Comparison of ENCODE assay signal across 21 cellular contexts in genomic region chr3:32349184-32349583, GRCh38. TPM values are rescaled to one million over a fixed set of nuclear protein-coding genes. Genes with fewer than 3 reads are reported as not detected.
A peak's percentile ranks its signal among the peaks of the same experiment; 100 is the strongest.
DNase-seq lines count a peak whose midpoint lies in the region; ATAC-seq, FAIRE-seq and TF ChIP-seq lines count a peak whose summit lies in the region.
"Had no signal": no experiment of that assay in that cellular context is flagged by ENCODE, and none has a peak within 500 bp of the region (broad histone marks: within the 10 kb centered on the region; RNA-seq: fewer than 3 reads in every experiment).

No MANE protein-coding gene starts in this region.

- intact Hi-C loops in right lobe of liver (cut with DNase I): no loop called here

- no peak overlapping the region for H4K91ac ChIP-seq in H9 (ENCODE audit: insufficient read length, low read depth, low read length)
- H4K91ac ChIP-seq in H1 (replicated peaks; ENCODE audit: insufficient read length, low read length): no peak overlapping the region

- ATAC-seq in activated T-cell treated with anti-CD3 and anti-CD28 coated beads, Interleukin-2, amount 50 U/mL, for 72 hours (replicated peaks in 1 of 2): no peak
- ATAC-seq in right lobe of liver: peak; percentile 78 to 87 (median 84)
- ATAC-seq: PC-3 had no signal

- H3K9ac ChIP-seq in H9 (ENCODE audit: extremely low read depth, insufficient read length, low read length) (no peak overlapping the region), H1 (replicated peaks in 1 of 4; ENCODE audit: extremely low read depth in 1 of 4, low read depth in 3 of 4, low read length in 3 of 4) (no peak overlapping the region)
- H3K9ac ChIP-seq: GM23248, KMS-11 had no signal

- no peaks in the 10 kb centered on the region for H4K20me1 ChIP-seq in H9 (ENCODE audit: control insufficient read depth, insufficient read depth, insufficient read length)
- no peaks in the 10 kb centered on the region for H4K20me1 ChIP-seq in H1 (replicated peaks in 1 of 2; ENCODE audit: control insufficient read depth in 1 of 2, insufficient read depth in 2 of 2, low read length in 2 of 2)

- no peak overlapping the region for H3K23ac ChIP-seq in H9 (ENCODE audit: insufficient read length, low read depth, low read length)
- no peak overlapping the region for H3K23ac ChIP-seq in H1 (ENCODE audit: insufficient read length)

- no peaks in the 10 kb centered on the region for H3K23me2 ChIP-seq in H9 (ENCODE audit: insufficient read length, low read depth, low read length, poor library complexity, severe bottlenecking)
- no peaks in the 10 kb centered on the region for H3K23me2 ChIP-seq in H1 (ENCODE audit: low read depth, low read length)

- TF ChIP-seq POLR2A in H1 (IDR thresholded peaks at IDR 0.05; ENCODE audit: control extremely low read depth in 1 of 2, low read depth in 2 of 2, low read length in 2 of 2) (no peak), right lobe of liver (IDR thresholded peaks at IDR 0.05) (no peak), suprapubic skin (IDR thresholded peaks at IDR 0.05) (no peak)

- H3K36me3 ChIP-seq in H1 (ENCODE audit: control insufficient read depth in 2 of 4, insufficient read depth in 4 of 4, low read length in 3 of 4): no peaks in the 10 kb centered on the region
- no peaks in the 10 kb centered on the region for H3K36me3 ChIP-seq in right lobe of liver
- H3K36me3 ChIP-seq in suprapubic skin: no peaks in the 10 kb centered on the region

- H3K79me2 ChIP-seq in H9 (ENCODE audit: insufficient read depth, low read length): no peaks in the 10 kb centered on the region
- H3K79me2 ChIP-seq in H1 (ENCODE audit: control insufficient read depth in 1 of 2, insufficient read depth in 2 of 2, low read length in 2 of 2): no peaks in the 10 kb centered on the region

- no peak overlapping the region for H4K5ac ChIP-seq in H9 (ENCODE audit: insufficient read length, low read depth, low read length)
- no peak overlapping the region for H4K5ac ChIP-seq in H1 (ENCODE audit: insufficient read length, low read depth, low read length)

- H3K79me1 ChIP-seq in H9 (ENCODE audit: insufficient read depth, low read depth, low read length, poor library complexity, severe bottlenecking) (no peaks in the 10 kb centered on the region), H1 (ENCODE audit: low read depth, low read length) (no peaks in the 10 kb centered on the region)

- peak overlapping the region in 1 of 4 experiments; percentile 28; a peak in 1 of 8 replicates for H3K4me3 ChIP-seq in H1 (ENCODE audit: extremely low read depth in 1 of 4, insufficient read depth in 2 of 4, low read depth in 3 of 4, low read length in 4 of 4)
- H3K4me3 ChIP-seq in right lobe of liver: no peak overlapping the region
- H3K4me3 ChIP-seq in suprapubic skin: no peak overlapping the region
- H3K4me3 ChIP-seq: GM23248 had no signal

- POLR2A ChIA-PET in H1 (lab: Charles Lee; ENCODE audit: partially characterized antibody): no interaction called here

- no peak overlapping the region for H2BK15ac ChIP-seq in H9 (ENCODE audit: low read depth, low read length)
- no peak overlapping the region for H2BK15ac ChIP-seq in H1 (ENCODE audit: low read length)

- H2BK120ac ChIP-seq in H9 (ENCODE audit: low read depth, low read length, poor library complexity, severe bottlenecking): no peak overlapping the region
- no peak overlapping the region for H2BK120ac ChIP-seq in H1 (replicated peaks; ENCODE audit: low read depth, low read length)

- H3K4me2 ChIP-seq in H9 (ENCODE audit: insufficient read depth, insufficient read length, low read length) (no peak overlapping the region), H1 (ENCODE audit: insufficient read depth in 1 of 2, low read depth in 2 of 2, low read length in 2 of 2) (peak overlapping the region in 1 of 2 experiments; percentile 29; a peak in 2 of 4 replicates)
- H3K4me2 ChIP-seq: KMS-11 had no signal

- H3K4me1 Mint-ChIP-seq in activated T-cell treated with anti-CD3 and anti-CD28 coated beads, Interleukin-2, amount 50 U/mL, for 72 hours (ENCODE audit: low read depth): peaks cover 12% of the 10 kb centered on the region
- H3K4me1 Mint-ChIP-seq in H9: peaks cover 33 to 37% of the 10 kb centered on the region in 2 experiments

- no peak overlapping the region for H3K4me3 Mint-ChIP-seq in activated T-cell treated with anti-CD3 and anti-CD28 coated beads, Interleukin-2, amount 50 U/mL, for 72 hours
- H3K4me3 Mint-ChIP-seq in H9: no peak overlapping the region
- H3K4me3 Mint-ChIP-seq: CD4-positive, alpha-beta T cell had no signal

- no peak overlapping the region for H3K56ac ChIP-seq in H9 (ENCODE audit: insufficient read length, low read depth, low read length)
- H3K56ac ChIP-seq in H1 (replicated peaks; ENCODE audit: insufficient read length, low read depth, low read length): no peak overlapping the region

- no CpG with 5 or more reads among the region's 2 CpGs for WGBS in H9 (ENCODE audit: extremely low coverage, insufficient read length, low lambda C conversion rate)
- WGBS in H1 (ENCODE audit: extremely low coverage in 1 of 2, insufficient coverage in 1 of 2, insufficient read length in 1 of 2, insufficient replicate concordance in 2 of 2, low coverage in 1 of 2, low lambda C conversion rate in 2 of 2, missing lambda C conversion rate in 1 of 2), 2 experiments: 73% methylated on average over 2 of the region's 2 CpGs; no CpG with 5 or more reads in 1 of the 2 experiments
- 31% methylated on average over 2 of the region's 2 CpGs for WGBS in right lobe of liver (ENCODE audit: insufficient coverage, low coverage, low lambda C conversion rate, missing lambda C conversion rate)
- WGBS in suprapubic skin: 72% methylated on average over 2 of the region's 2 CpGs

- no peak for TF ChIP-seq CTCF in H9 (conservative IDR thresholded peaks at IDR 0.05)
- TF ChIP-seq CTCF in H1 (IDR thresholded peaks at IDR 0.05; ENCODE audit: control extremely low read depth in 1 of 3, insufficient read depth in 1 of 3, low read depth in 1 of 3, low read length in 3 of 3): no peak
- TF ChIP-seq CTCF in right lobe of liver (IDR thresholded peaks at IDR 0.05): no peak
- no peak for TF ChIP-seq CTCF in suprapubic skin (IDR thresholded peaks at IDR 0.05)

- H4K8ac ChIP-seq in H9 (replicated peaks; ENCODE audit: insufficient read length, low read depth, low read length) (no peak overlapping the region), H1 (ENCODE audit: extremely low read depth, insufficient read depth, low read length) (no peak overlapping the region)

- no peaks in the 10 kb centered on the region for H3K9me3 ChIP-seq in H9 (ENCODE audit: control insufficient read depth, low read depth, low read length)
- H3K9me3 ChIP-seq in H1 (ENCODE audit: insufficient read depth in 2 of 2, low read depth in 1 of 2, low read length in 1 of 2): no peaks in the 10 kb centered on the region
- no peaks in the 10 kb centered on the region for H3K9me3 ChIP-seq in right lobe of liver
- H3K9me3 ChIP-seq in suprapubic skin: no peaks in the 10 kb centered on the region

- H2BK20ac ChIP-seq in H9 (ENCODE audit: low read depth, low read length, poor library complexity, severe bottlenecking) (no peak overlapping the region), H1 (ENCODE audit: low read length) (0 out of 2 replicates have a peak overlapping the region, but pooled peaks have one; percentile 55)

- no peak overlapping the region for H3K14ac ChIP-seq in H9 (ENCODE audit: insufficient read depth, low read length)
- no peak overlapping the region for H3K14ac ChIP-seq in H1 (ENCODE audit: insufficient read length)

- H2AFZ ChIP-seq in H9 (ENCODE audit: low read length) (no peak overlapping the region), H1 (ENCODE audit: low read length) (no peak overlapping the region)
- H2AFZ ChIP-seq: GM23248 had no signal

- FAIRE-seq in H1 (lab: Jason Lieb, UNC): peak; percentile 62
- FAIRE-seq: A204.1 had no signal

- no peak for DNase-seq in activated T-cell treated with anti-CD3 and anti-CD28 coated beads, Interleukin-2, amount 50 U/mL, for 72 hours
- DNase-seq in activated T-cell treated with anti-CD3 and anti-CD28 coated beads for 4 hours (no peak), H9 (no peak), H1 (ENCODE audit: low read depth in 1 of 2, low spot score in 2 of 2) (no peak), right lobe of liver (no peak), pons (ENCODE audit: low spot score) (no peak), suprapubic skin (ENCODE audit: low spot score in 2 of 2) (no peak)
- DNase-seq: CD4-positive, alpha-beta T cell; GF-D8; GM23248; MV-4-11; NCI-H1694 treated with DMSO at 0.1 percent for 48 hours; NCI-H2107; NCI-H2227 treated with DMSO at 0.1 percent for 48 hours; NCI-H510A treated with DMSO at 0.1 percent for 48 hours; NCI-H774; PC-3; RPMI8226; SHP77 treated with DMSO at 0.1 percent for 48 hours had no signal

- H2BK5ac ChIP-seq in H9 (ENCODE audit: insufficient read length, low read length) (no peak overlapping the region), H1 (ENCODE audit: low read depth, low read length) (0 out of 2 replicates have a peak overlapping the region, but pooled peaks have one; percentile 24)

- H3K4ac ChIP-seq in H9 (ENCODE audit: low read depth, low read length) (no peak overlapping the region), H1 (replicated peaks; ENCODE audit: insufficient read length, low read depth, low read length) (no peak overlapping the region)

- H2AK5ac ChIP-seq in H9 (ENCODE audit: insufficient read length, low read length) (no peak overlapping the region), H1 (ENCODE audit: low read depth, low read length) (no peak overlapping the region)

- H3K27me3 Mint-ChIP-seq in activated T-cell treated with anti-CD3 and anti-CD28 coated beads, Interleukin-2, amount 50 U/mL, for 72 hours (ENCODE audit: low read depth): no peaks in the 10 kb centered on the region
- H3K27me3 Mint-ChIP-seq in H9 (ENCODE audit: low read depth): no peaks in the 10 kb centered on the region
- H3K27me3 Mint-ChIP-seq: CD4-positive, alpha-beta T cell had no signal

- H3K27ac Mint-ChIP-seq in activated T-cell treated with anti-CD3 and anti-CD28 coated beads, Interleukin-2, amount 50 U/mL, for 72 hours: peak overlapping the region; percentile 18
- H3K27ac Mint-ChIP-seq in H9: peak overlapping the region; percentile 5 to 20 (median 8); a peak in 5 of 7 replicates
- H3K27ac Mint-ChIP-seq: CD4-positive, alpha-beta T cell had no signal

- H3K4me1 ChIP-seq in H9 (ENCODE audit: insufficient read depth, low read length) (peaks cover 8% of the 10 kb centered on the region), H1 (replicated peaks in 1 of 4; ENCODE audit: control insufficient read depth in 3 of 4, insufficient read depth in 4 of 4, low read length in 3 of 4) (peaks cover 3 to 13% (median 12%) of the 10 kb centered on the region in 4 experiments; a peak in 5 of 7 replicates), right lobe of liver (peaks cover 0 to 14% (median 0%) of the 10 kb centered on the region in 4 donors), suprapubic skin (no peaks in the 10 kb centered on the region)

- TF ChIP-seq EP300 in H1 (IDR thresholded peaks at IDR 0.05; ENCODE audit: borderline replicate concordance in 1 of 2, low read depth in 2 of 2, low read length in 2 of 2): no peak
- TF ChIP-seq EP300 in suprapubic skin (IDR thresholded peaks at IDR 0.05): no peak

- no peaks in the 10 kb centered on the region for H3K9me3 Mint-ChIP-seq in activated T-cell treated with anti-CD3 and anti-CD28 coated beads, Interleukin-2, amount 50 U/mL, for 72 hours
- no peaks in the 10 kb centered on the region for H3K9me3 Mint-ChIP-seq in H9
- H3K9me3 Mint-ChIP-seq: CD4-positive, alpha-beta T cell had no signal

- H2BK12ac ChIP-seq in H9 (ENCODE audit: insufficient read length, low read depth, low read length) (no peak overlapping the region), H1 (ENCODE audit: low read depth, low read length) (no peak overlapping the region; the same call in 1 of the 2 replicates)

- H3K18ac ChIP-seq in H9 (ENCODE audit: insufficient read length, low read depth, low read length) (no peak overlapping the region), H1 (ENCODE audit: extremely low read depth, low read length) (no peak overlapping the region)

- H3K27me3 ChIP-seq in H9 (ENCODE audit: insufficient read depth, low read length): no peaks in the 10 kb centered on the region
- H3K27me3 ChIP-seq in H1 (replicated peaks in 1 of 4; ENCODE audit: control insufficient read depth in 3 of 4, extremely low read depth in 1 of 4, insufficient read depth in 3 of 4, low read length in 3 of 4): no peaks in the 10 kb centered on the region
- no peaks in the 10 kb centered on the region for H3K27me3 ChIP-seq in right lobe of liver
- no peaks in the 10 kb centered on the region for H3K27me3 ChIP-seq in suprapubic skin

- no peak for TF ChIP-seq RAD21 in H1 (IDR thresholded peaks at IDR 0.05 in 1 of 2, conservative IDR thresholded peaks at IDR 0.05 in 1 of 2; ENCODE audit: low read depth in 2 of 2, low read length in 2 of 2)

- CTCF ChIA-PET in H1 (lab: Charles Lee; ENCODE audit: partially characterized antibody): interaction anchor here (0.7 to 1.6 kb wide), 4 partner anchors 14 to 172 kb away, joined by 3 to 7 read pairs (median 4); no protein-coding TSS in a partner anchor

- no peak overlapping the region for H3T11ph ChIP-seq in H9 (ENCODE audit: low read length)

- H3K36me3 Mint-ChIP-seq in activated T-cell treated with anti-CD3 and anti-CD28 coated beads, Interleukin-2, amount 50 U/mL, for 72 hours (ENCODE audit: insufficient read depth in 2 of 2): no peaks in the 10 kb centered on the region
- H3K36me3 Mint-ChIP-seq in H9 (ENCODE audit: insufficient read depth in 1 of 3, low read depth in 3 of 3): no peaks in the 10 kb centered on the region

- H3K27ac ChIP-seq in H9 (ENCODE audit: insufficient read length, low read depth, low read length) (no peak overlapping the region), H1 (ENCODE audit: low read depth, low read length) (peak overlapping the region; percentile 17; the same call in 1 of the 2 replicates), right lobe of liver (no peak overlapping the region), suprapubic skin (no peak overlapping the region)
- H3K27ac ChIP-seq: GM23248, KMS-11 had no signal

RNA-seq across cellular contexts. Expression of gene CMTM7, which starts 42.5 kb away (rescaled TPM):
- 10 to 100 TPM; 61.0 to 72.3 TPM for total RNA-seq in activated T-cell treated with anti-CD3 and anti-CD28 coated beads, Interleukin-2, amount 50 U/mL, for 72 hours
- total RNA-seq in H9 (2021) (20.6 and 23.9 TPM in 2 replicates), right lobe of liver (1 to 10 TPM; 2.7 to 9.8 (median 5.0) TPM), suprapubic skin (10 to 100 TPM in 2 of 4 donors, 1 to 10 TPM in 2; 7.5 to 14.7 (median 10.9) TPM)
- total RNA-seq in H1 (2021; fragmentation: NEBNext Ultra II Directional; extraction: Animal tissue kit (Norgen Biotek cat#: 25700)): 30.6 and 33.3 TPM in 2 replicates
- polyA plus RNA-seq in H1 (2011; rRNA removed): 65.8 and 74.0 TPM in 2 replicates
- 37.3 TPM for polyA plus RNA-seq in H1 (2011; cell fraction: cytosol; rRNA removed)
- polyA plus RNA-seq in H1 (2011; cell fraction: nucleus; rRNA removed): 48.0 TPM
- 30.6 to 37.6 TPM (median 31.3 TPM) in 4 replicates for polyA plus RNA-seq in H1 (2012, experiment 1 of 2)
- 33.4 TPM for polyA plus RNA-seq in H1 (2012, experiment 2 of 2)
- polyA plus RNA-seq in H1 (2013, experiment 1 of 2): 35.5 TPM
- 39.5 TPM for polyA plus RNA-seq in H1 (2013, experiment 2 of 2)
- polyA minus RNA-seq in H1 (2011; rRNA and poly(A)+ RNA removed): 20.8 and 24.3 TPM in 2 replicates
- 16.1 TPM for polyA minus RNA-seq in H1 (2011; cell fraction: cytosol; rRNA and poly(A)+ RNA removed)
- 24.2 TPM for polyA minus RNA-seq in H1 (2011; cell fraction: nucleus; rRNA and poly(A)+ RNA removed)

Comparison
In these comparisons a context has a peak if more than half of its experiments do, and no peak if none do; other contexts are left out.
1. ATAC-seq: peak in right lobe of liver (4 of 4); none in activated T-cell treated with anti-CD3 and anti-CD28 coated beads, Interleukin-2, amount 50 U/mL, for 72 hours (0 of 2).